16 cellular contexts compared by ENCODE assay signal in the genomic region with DNA sequence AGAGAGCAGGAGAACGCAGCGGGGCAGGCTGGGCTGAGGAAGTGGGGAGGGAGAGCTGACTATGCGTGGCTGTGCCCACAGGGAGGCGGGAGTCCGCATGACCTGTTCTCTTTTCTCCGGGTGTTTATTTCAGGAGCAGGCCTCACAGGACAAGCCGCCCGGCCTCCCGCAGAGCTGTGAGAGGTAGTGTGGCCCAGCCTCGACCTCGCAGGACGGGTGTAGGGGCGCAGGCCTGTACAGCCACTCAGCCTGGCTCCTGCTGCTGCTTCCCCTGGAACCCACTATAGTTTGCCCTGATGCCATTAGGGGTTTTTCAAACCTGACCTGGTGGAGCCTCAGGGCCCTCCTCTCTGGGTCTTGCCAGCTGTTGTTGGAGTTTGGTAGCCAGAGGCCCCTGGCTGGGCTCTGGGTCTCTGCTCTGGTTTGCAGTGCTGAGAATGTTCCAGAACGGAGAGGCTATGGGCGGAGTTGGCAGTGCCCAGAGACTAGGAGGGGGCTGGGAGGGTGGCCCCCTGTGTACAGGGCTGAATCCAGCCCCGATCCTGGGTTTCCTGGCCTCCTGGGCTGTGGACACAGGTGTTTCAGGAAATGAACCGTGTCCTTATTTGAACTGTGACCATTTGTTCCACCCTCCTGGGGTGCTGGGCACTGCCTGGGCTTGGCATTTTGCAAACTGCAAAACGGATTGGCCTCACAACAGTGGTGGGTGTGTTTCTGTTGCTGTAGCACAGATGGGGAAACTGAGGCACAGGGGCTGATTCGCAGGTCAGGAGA.
A peak's percentile ranks its signal among the peaks of the same experiment; 100 is the strongest.
DNase-seq lines count a peak whose midpoint lies in the region; ATAC-seq and TF ChIP-seq lines count a peak whose summit lies in the region.
"Had no signal": no experiment of that assay in that cellular context is flagged by ENCODE, and none has a peak within 500 bp of the region (broad histone marks: within the 10 kb centered on the region; RNA-seq: fewer than 3 reads in every experiment).

No MANE protein-coding gene starts in this region.

- H3K27ac ChIP-seq in hepatocyte: no peak overlapping the region
- H3K27ac ChIP-seq: esophagus squamous epithelium had no signal

- 89% methylated on average over 19 of the region's 19 CpGs for WGBS in hepatocyte (ENCODE audit: low lambda C conversion rate, missing lambda C conversion rate)

- no peak overlapping the region for H2AFZ ChIP-seq in hepatocyte

- H3K27me3 ChIP-seq in hepatocyte: no peaks in the 10 kb centered on the region
- H3K27me3 ChIP-seq: esophagus squamous epithelium had no signal

- no peaks in the 10 kb centered on the region for H3K9me3 ChIP-seq in hepatocyte (ENCODE audit: low read depth)
- H3K9me3 ChIP-seq: esophagus squamous epithelium, HAP-1 had no signal

- H3K27me3 Mint-ChIP-seq in activated T-cell treated with anti-CD3 and anti-CD28 coated beads, Interleukin-2, amount 50 U/mL, for 24 hours: peaks cover 5% of the 10 kb centered on the region
- peaks cover 2% of the 10 kb centered on the region for H3K27me3 Mint-ChIP-seq in activated T-cell treated with anti-CD3 and anti-CD28 coated beads, Interleukin-2, amount 50 U/mL, for 4 hours (ENCODE audit: low read depth)

- H3K9me2 ChIP-seq in hepatocyte (replicated peaks; ENCODE audit: insufficient read depth): no peaks in the 10 kb centered on the region

- no peaks in the 10 kb centered on the region for H3K4me1 ChIP-seq in hepatocyte (ENCODE audit: insufficient read depth)
- H3K4me1 ChIP-seq: HAP-1 had no signal

- no peak overlapping the region for H3K4me2 ChIP-seq in hepatocyte

- H3K79me2 ChIP-seq in hepatocyte: no peaks in the 10 kb centered on the region

- no peaks in the 10 kb centered on the region for H3K36me3 Mint-ChIP-seq in activated T-cell treated with anti-CD3 and anti-CD28 coated beads, Interleukin-2, amount 50 U/mL, for 24 hours (ENCODE audit: low read depth)
- H3K36me3 Mint-ChIP-seq in activated T-cell treated with anti-CD3 and anti-CD28 coated beads, Interleukin-2, amount 50 U/mL, for 4 hours (ENCODE audit: insufficient read depth): no peaks in the 10 kb centered on the region
- H3K36me3 Mint-ChIP-seq: natural killer cell had no signal

- peak; percentile 16 for DNase-seq in activated T-cell treated with anti-CD3 and anti-CD28 coated beads, Interleukin-2, amount 50 U/mL, for 24 hours
- DNase-seq in activated T-cell treated with anti-CD3 and anti-CD28 coated beads, Interleukin-2, amount 50 U/mL, for 4 hours: no peak
- DNase-seq in NCI-H510A treated with DMSO at 0.1 percent for 48 hours (lab: John Stamatoyannopoulos, UW) (peak; percentile 14), hepatocyte (ENCODE audit: low spot score) (peak; percentile 3), activated gamma-delta T cell treated with Interleukin-2 at 50 U/mL for 16 hours (no peak)
- DNase-seq in stimulated activated CD8-positive, alpha-beta memory T cell treated with anti-CD3 and anti-CD28 coated beads, Interleukin-4, amount 100 ng/mL, for 48 hours: peak; percentile 16
- DNase-seq: activated effector memory CD4-positive, alpha-beta T cell treated with Interleukin-2 at 50 U/mL for 16 hours; AML-193; central memory CD4-positive, alpha-beta T cell; esophagus squamous epithelium; KBM-7; natural killer cell; NCI-H2171 treated with DMSO at 0.1 percent for 48 hours had no signal

- no peak for TF ChIP-seq CTCF in hepatocyte (IDR thresholded peaks at IDR 0.05; ENCODE audit: poor library complexity)

- H3K9me3 Mint-ChIP-seq in activated T-cell treated with anti-CD3 and anti-CD28 coated beads, Interleukin-2, amount 50 U/mL, for 24 hours: no peaks in the 10 kb centered on the region
- H3K9me3 Mint-ChIP-seq in activated T-cell treated with anti-CD3 and anti-CD28 coated beads, Interleukin-2, amount 50 U/mL, for 4 hours: no peaks in the 10 kb centered on the region
- H3K9me3 Mint-ChIP-seq: natural killer cell had no signal

- H3K4me3 ChIP-seq in hepatocyte: no peak overlapping the region
- H3K4me3 ChIP-seq: esophagus squamous epithelium, HAP-1 had no signal

- no peak overlapping the region for H3K27ac Mint-ChIP-seq in activated T-cell treated with anti-CD3 and anti-CD28 coated beads, Interleukin-2, amount 50 U/mL, for 24 hours
- H3K27ac Mint-ChIP-seq: natural killer cell had no signal

- H3K36me3 ChIP-seq in hepatocyte (replicated peaks; ENCODE audit: insufficient read depth, low read depth): no peaks in the 10 kb centered on the region
- H3K36me3 ChIP-seq: esophagus squamous epithelium had no signal

- H3K4me1 Mint-ChIP-seq in activated T-cell treated with anti-CD3 and anti-CD28 coated beads, Interleukin-2, amount 50 U/mL, for 24 hours (ENCODE audit: low read depth): peaks cover 2% of the 10 kb centered on the region
- peaks cover 3% of the 10 kb centered on the region for H3K4me1 Mint-ChIP-seq in activated T-cell treated with anti-CD3 and anti-CD28 coated beads, Interleukin-2, amount 50 U/mL, for 4 hours (ENCODE audit: low read depth)
- H3K4me1 Mint-ChIP-seq: natural killer cell had no signal

- no peak for ATAC-seq in activated T-cell treated with anti-CD3 and anti-CD28 coated beads, Interleukin-2, amount 50 U/mL, for 4 hours
- ATAC-seq in GM18861 (IDR thresholded peaks at IDR 0.05; ENCODE audit: unreplicated experiment) (no peak), HG03108 (IDR thresholded peaks at IDR 0.05; ENCODE audit: unreplicated experiment) (no peak)
- ATAC-seq: natural killer cell had no signal

- no peaks in the 10 kb centered on the region for H4K20me1 ChIP-seq in hepatocyte (ENCODE audit: insufficient read depth, poor library complexity, severe bottlenecking)

- no peak overlapping the region for H3K4me3 Mint-ChIP-seq in activated T-cell treated with anti-CD3 and anti-CD28 coated beads, Interleukin-2, amount 50 U/mL, for 24 hours
- no peak overlapping the region for H3K4me3 Mint-ChIP-seq in activated T-cell treated with anti-CD3 and anti-CD28 coated beads, Interleukin-2, amount 50 U/mL, for 4 hours
- H3K4me3 Mint-ChIP-seq: natural killer cell had no signal

Comparison
In these comparisons a context has a peak if more than half of its experiments do, and no peak if none do; other contexts are left out.
1. DNase-seq: peak in activated T-cell treated with anti-CD3 and anti-CD28 coated beads, Interleukin-2, amount 50 U/mL, for 24 hours (single experiment), NCI-H510A treated with DMSO at 0.1 percent for 48 hours (single experiment), hepatocyte (single experiment) and stimulated activated CD8-positive, alpha-beta memory T cell treated with anti-CD3 and anti-CD28 coated beads, Interleukin-4, amount 100 ng/mL, for 48 hours (single experiment); none in activated T-cell treated with anti-CD3 and anti-CD28 coated beads, Interleukin-2, amount 50 U/mL, for 4 hours (single experiment) and activated gamma-delta T cell treated with Interleukin-2 at 50 U/mL for 16 hours (single experiment).